ENCODE assay signal across 26 cellular contexts in the genomic region with DNA sequence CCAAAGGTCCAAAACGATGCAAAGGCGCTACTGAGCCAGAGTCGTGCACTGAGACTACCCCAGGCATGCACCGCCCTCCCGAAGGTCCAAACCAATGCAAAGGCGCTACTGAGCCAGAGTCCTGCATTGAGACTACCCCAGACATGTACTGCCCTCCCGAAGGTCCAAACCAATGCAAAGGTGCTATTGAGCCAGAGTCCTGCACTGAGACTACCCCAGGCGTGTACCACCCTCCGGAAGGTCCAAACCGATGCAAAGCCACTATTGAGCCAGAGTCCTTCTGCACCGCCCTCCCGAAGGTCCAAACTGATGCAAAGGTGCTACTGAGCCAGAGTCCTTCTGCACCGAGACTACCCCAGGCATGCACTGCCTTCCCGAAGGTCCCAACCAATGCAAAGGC.
"Had no signal": no experiment of that assay in that cellular context is flagged by ENCODE, and none has a peak within 500 bp of the region (broad histone marks: within the 10 kb centered on the region; RNA-seq: fewer than 3 reads in every experiment).

No MANE protein-coding gene starts in this region.

- H3K36me3 Mint-ChIP-seq: mesothelial cell of epicardium; naive B cell; natural killer cell; stimulated activated effector memory CD8-positive, alpha-beta T cell treated with anti-CD3 and anti-CD28 coated beads, Interleukin-12 subunit alpha, Interleukin-12 subunit beta, amount 100 ng/mL, for 72 hours had no signal

- H3K4me3 Mint-ChIP-seq: mesothelial cell of epicardium; natural killer cell; nephron progenitor cell; stimulated activated effector memory CD8-positive, alpha-beta T cell treated with anti-CD3 and anti-CD28 coated beads, Interleukin-12 subunit alpha, Interleukin-12 subunit beta, amount 100 ng/mL, for 72 hours; stimulated activated naive CD8-positive, alpha-beta T cell treated with anti-CD3 and anti-CD28 coated beads, Interleukin-15, Interleukin-2, amounts not matched to agents 100 ng/mL and 50 ng/mL, for 24 hours had no signal

- H3K27ac ChIP-seq: left ventricle myocardium inferior, pancreas, prostate gland, sigmoid colon, suprapubic skin, thoracic aorta, tibial artery, upper lobe of right lung had no signal

- H3K4me3 ChIP-seq: left ventricle myocardium inferior, lung, pancreas, prostate gland, sigmoid colon, spleen, suprapubic skin, thoracic aorta, tibial artery, upper lobe of right lung had no signal

- ATAC-seq: natural killer cell; pancreas; right cardiac atrium; stimulated activated effector memory CD8-positive, alpha-beta T cell treated with anti-CD3 and anti-CD28 coated beads, Interleukin-12 subunit alpha, Interleukin-12 subunit beta, amount 100 ng/mL, for 72 hours; upper lobe of right lung had no signal

- H3K27me3 ChIP-seq: pancreas, sigmoid colon, spleen, suprapubic skin, tibial artery, upper lobe of right lung had no signal

- H3K9me3 Mint-ChIP-seq: naive B cell; natural killer cell; stimulated activated effector memory CD8-positive, alpha-beta T cell treated with anti-CD3 and anti-CD28 coated beads, Interleukin-12 subunit alpha, Interleukin-12 subunit beta, amount 100 ng/mL, for 72 hours; stimulated activated naive CD8-positive, alpha-beta T cell treated with anti-CD3 and anti-CD28 coated beads, Interleukin-15, Interleukin-2, amounts not matched to agents 100 ng/mL and 50 ng/mL, for 24 hours had no signal

- H3K36me3 ChIP-seq: left ventricle myocardium inferior, pancreas, prostate gland, sigmoid colon, suprapubic skin, thoracic aorta, upper lobe of right lung had no signal

- DNase-seq: islet precursor cell; left ventricle myocardium inferior; mesendoderm; naive B cell; natural killer cell; nephron progenitor cell; nucleus accumbens; pancreas; posterior cingulate gyrus; retina; right cardiac atrium; sigmoid colon; small intestine; spleen; stimulated activated CD4-positive, alpha-beta T cell treated with anti-CD3 and anti-CD28 coated beads, Interleukin-4, amount 100 ng/mL, for 24 hours; stimulated activated naive CD4-positive, alpha-beta T cell; tibial artery; trophoblast cell; upper lobe of right lung had no signal

- H3K9me3 ChIP-seq: left ventricle myocardium inferior, pancreas, prostate gland, sigmoid colon, suprapubic skin, thoracic aorta, tibial artery, upper lobe of right lung had no signal

- H3K27ac Mint-ChIP-seq: mesothelial cell of epicardium; natural killer cell; nephron progenitor cell; stimulated activated effector memory CD8-positive, alpha-beta T cell treated with anti-CD3 and anti-CD28 coated beads, Interleukin-12 subunit alpha, Interleukin-12 subunit beta, amount 100 ng/mL, for 72 hours; stimulated activated naive CD8-positive, alpha-beta T cell treated with anti-CD3 and anti-CD28 coated beads, Interleukin-15, Interleukin-2, amounts not matched to agents 100 ng/mL and 50 ng/mL, for 24 hours had no signal

- H3K4me1 ChIP-seq: left ventricle myocardium inferior, prostate gland, sigmoid colon, tibial artery had no signal

- H3K27me3 Mint-ChIP-seq: naive B cell; stimulated activated naive CD8-positive, alpha-beta T cell treated with anti-CD3 and anti-CD28 coated beads, Interleukin-15, Interleukin-2, amounts not matched to agents 100 ng/mL and 50 ng/mL, for 24 hours had no signal
